8 cellular contexts compared by ENCODE assay signal in the genomic region with DNA sequence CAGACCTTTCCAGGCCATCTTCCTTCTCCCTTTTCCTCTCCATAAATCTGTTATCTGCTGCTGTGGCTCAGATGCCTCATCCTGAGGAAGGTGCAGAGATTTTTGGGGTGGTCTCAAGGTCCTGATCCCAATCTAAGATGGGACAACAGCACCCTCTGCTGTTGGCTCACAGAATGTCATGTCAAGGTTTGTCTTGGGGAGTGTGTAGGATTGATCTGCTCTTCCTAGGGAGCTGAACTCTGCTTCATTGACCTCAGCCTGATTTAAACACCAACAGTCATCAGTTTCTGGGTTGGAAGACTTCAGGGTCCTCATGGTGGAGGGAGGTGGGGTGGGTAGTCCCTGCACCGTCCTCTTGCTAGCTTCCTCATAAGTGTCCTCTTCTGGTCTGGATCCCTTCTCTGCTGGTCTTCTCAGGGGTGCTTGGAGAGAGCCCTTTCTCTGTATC.
DNase-seq lines count a peak whose midpoint lies in the region; ATAC-seq and TF ChIP-seq lines count a peak whose summit lies in the region.

No MANE protein-coding gene starts in this region.

- H3K4me3 Mint-ChIP-seq in activated naive CD8-positive, alpha-beta T cell: no peak overlapping the region

- H3K4me1 Mint-ChIP-seq in activated naive CD8-positive, alpha-beta T cell (ENCODE audit: low read depth): peaks cover 1% of the 10 kb centered on the region

- ATAC-seq in SK-N-SH treated with all-trans-retinoic acid at 6 μM for 48 hours (peak; percentile 84), left cardiac atrium (peak; percentile 58 to 65), HG03457 (IDR thresholded peaks at IDR 0.05; ENCODE audit: unreplicated experiment) (no peak), HG02973 (IDR thresholded peaks at IDR 0.05; ENCODE audit: unreplicated experiment) (no peak)

- H3K27me3 Mint-ChIP-seq in activated naive CD8-positive, alpha-beta T cell: no peaks in the 10 kb centered on the region

- intact Hi-C loops in left cardiac atrium (cut with DNase I): loop anchor here (2.0 to 10.0 kb wide), 3 partner anchors 197 to 367 kb away; no protein-coding TSS in a partner anchor

- H3K27ac Mint-ChIP-seq in activated naive CD8-positive, alpha-beta T cell: peak overlapping the region; percentile 72

- H3K36me3 Mint-ChIP-seq in activated naive CD8-positive, alpha-beta T cell: peaks cover 6% of the 10 kb centered on the region

- DNase-seq in CMK (ENCODE audit: low read depth) (peak; percentile 76), HT-29 (ENCODE audit: low spot score) (peak; percentile 79), left cardiac atrium (peak; percentile 33), renal cortical epithelial cell (ENCODE audit: low read depth) (peak; percentile 25)

- H3K9me3 Mint-ChIP-seq in activated naive CD8-positive, alpha-beta T cell (ENCODE audit: low read depth): no peaks in the 10 kb centered on the region

TF ChIP-seq in SK-N-SH treated with all-trans-retinoic acid at 6 μM for 48 hours, 23 proteins besides CTCF, POLR2A, EP300 and RAD21:
- TF ChIP-seq, protein P1, sequence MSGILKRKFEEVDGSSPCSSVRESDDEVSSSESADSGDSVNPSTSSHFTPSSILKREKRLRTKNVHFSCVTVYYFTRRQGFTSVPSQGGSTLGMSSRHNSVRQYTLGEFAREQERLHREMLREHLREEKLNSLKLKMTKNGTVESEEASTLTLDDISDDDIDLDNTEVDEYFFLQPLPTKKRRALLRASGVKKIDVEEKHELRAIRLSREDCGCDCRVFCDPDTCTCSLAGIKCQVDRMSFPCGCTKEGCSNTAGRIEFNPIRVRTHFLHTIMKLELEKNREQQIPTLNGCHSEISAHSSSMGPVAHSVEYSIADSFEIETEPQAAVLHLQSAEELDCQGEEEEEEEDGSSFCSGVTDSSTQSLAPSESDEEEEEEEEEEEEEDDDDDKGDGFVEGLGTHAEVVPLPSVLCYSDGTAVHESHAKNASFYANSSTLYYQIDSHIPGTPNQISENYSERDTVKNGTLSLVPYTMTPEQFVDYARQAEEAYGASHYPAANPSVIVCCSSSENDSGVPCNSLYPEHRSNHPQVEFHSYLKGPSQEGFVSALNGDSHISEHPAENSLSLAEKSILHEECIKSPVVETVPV (CRISPR knock-in tag; IDR thresholded peaks at IDR 0.05): no peak
- no peak for TF ChIP-seq ZNF565 (CRISPR knock-in tag; conservative IDR thresholded peaks at IDR 0.05; ENCODE audit: low read depth)

Comparison
In these comparisons a context has a peak if more than half of its experiments do, and no peak if none do; other contexts are left out.
1. DNase-seq: peak in every context shown above with its lines; median percentile 79 in HT-29; 76 in CMK; 33 in left cardiac atrium; 25 in renal cortical epithelial cell.
2. ATAC-seq: peak in SK-N-SH treated with all-trans-retinoic acid at 6 μM for 48 hours (single experiment) and left cardiac atrium (2 of 2); none in HG03457 (single experiment) and HG02973 (single experiment).